In the genomic region with DNA sequence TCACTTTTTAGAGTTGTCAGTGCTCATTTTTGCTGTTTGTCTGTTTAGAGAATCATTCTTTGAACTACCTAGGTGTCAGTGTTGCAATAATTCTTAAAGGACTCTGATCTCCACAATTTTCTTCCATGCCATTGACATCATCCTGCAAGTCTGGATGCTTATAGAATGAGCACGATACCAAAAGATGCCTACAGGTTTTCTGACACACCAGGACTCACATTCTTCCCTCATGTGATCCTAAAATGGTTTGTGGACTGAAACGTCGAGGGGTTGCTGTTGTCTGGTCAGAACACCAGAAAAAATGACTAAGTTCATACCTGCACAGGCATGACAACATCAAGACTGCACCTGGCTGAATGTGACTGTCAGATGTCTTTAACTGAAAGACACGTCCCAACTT, we compare ENCODE assay signal across 31 cellular contexts.
DNase-seq lines count a peak whose midpoint lies in the region; ATAC-seq and TF ChIP-seq lines count a peak whose summit lies in the region.
"Had no signal": no experiment of that assay in that cellular context is flagged by ENCODE, and none has a peak within 500 bp of the region (broad histone marks: within the 10 kb centered on the region; RNA-seq: fewer than 3 reads in every experiment).

No MANE protein-coding gene starts in this region.

- H3K27ac ChIP-seq in breast epithelium: no peak overlapping the region
- H3K27ac ChIP-seq in RWPE1: no peak overlapping the region
- peak overlapping the region; percentile 95 for H3K27ac ChIP-seq in epithelial cell of prostate
- peak overlapping the region; percentile 30 for H3K27ac ChIP-seq in smooth muscle cell (ENCODE audit: low read depth)
- no peak overlapping the region for H3K27ac ChIP-seq in heart right ventricle
- no peak overlapping the region for H3K27ac ChIP-seq in endodermal cell (ENCODE audit: low read depth, low read length)
- H3K27ac ChIP-seq: 22Rv1, HL-60, SJCRH30 had no signal

- POLR2A ChIA-PET in MCF 10A (lab: Yijun Ruan, JAX): interaction anchor here (0.7 to 0.9 kb wide), 2 partner anchors 30 to 136 kb away, joined by 3 read pairs; no protein-coding TSS in a partner anchor
- POLR2A ChIA-PET in RWPE1 (lab: Yijun Ruan, JAX; ENCODE audit: low non-redundant PET): no interaction called here

- H4K20me1 ChIP-seq in smooth muscle cell (ENCODE audit: low read depth): no peaks in the 10 kb centered on the region

- H3K4me3 ChIP-seq in breast epithelium (no peak overlapping the region), smooth muscle cell (no peak overlapping the region), heart right ventricle (no peak overlapping the region), endodermal cell (ENCODE audit: low read length) (no peak overlapping the region)
- H3K4me3 ChIP-seq: GM12878, SJCRH30 had no signal

- H3K79me2 ChIP-seq in smooth muscle cell (ENCODE audit: low read depth): no peaks in the 10 kb centered on the region

- no peak overlapping the region for H3K9ac ChIP-seq in smooth muscle cell (ENCODE audit: low read depth)
- no peak overlapping the region for H3K9ac ChIP-seq in endodermal cell (ENCODE audit: extremely low read depth, low read length, poor library complexity, severe bottlenecking)

- H3K27me3 ChIP-seq in breast epithelium: no peaks in the 10 kb centered on the region
- no peaks in the 10 kb centered on the region for H3K27me3 ChIP-seq in smooth muscle cell (ENCODE audit: low read depth)
- H3K27me3 ChIP-seq in heart right ventricle: peaks cover 0 to 4% (median 0%) of the 10 kb centered on the region in 7 donors
- H3K27me3 ChIP-seq in endodermal cell (ENCODE audit: control insufficient read depth, insufficient read depth, low read length, poor library complexity, severe bottlenecking): no peaks in the 10 kb centered on the region
- H3K27me3 ChIP-seq: BE2C had no signal

- H3K4me1 ChIP-seq in breast epithelium (no peaks in the 10 kb centered on the region), smooth muscle cell (ENCODE audit: low read depth) (no peaks in the 10 kb centered on the region), heart right ventricle (peaks cover 0 to 16% (median under 1%) of the 10 kb centered on the region in 9 donors), endodermal cell (ENCODE audit: control insufficient read depth, insufficient read depth, low read length) (no peaks in the 10 kb centered on the region)
- H3K4me1 ChIP-seq: SJCRH30 had no signal

- no TSS peak for BruUV-seq in MCF 10A (replicated peaks; lab: Mats Ljungman, UMichigan)

- TF ChIP-seq CTCF in MCF 10A (IDR thresholded peaks at IDR 0.05; ENCODE audit: unreplicated experiment) (no peak), breast epithelium (IDR thresholded peaks at IDR 0.05) (no peak), RWPE1 (conservative IDR thresholded peaks at IDR 0.05; ENCODE audit: low read depth) (no peak), smooth muscle cell (IDR thresholded peaks at IDR 0.05; ENCODE audit: borderline replicate concordance, insufficient read depth, poor library complexity, severe bottlenecking) (no peak), heart right ventricle (IDR thresholded peaks at IDR 0.05) (no peak), endodermal cell (conservative IDR thresholded peaks at IDR 0.05) (no peak)

- H3F3A ChIP-seq in smooth muscle cell (ENCODE audit: low read depth): no peaks in the 10 kb centered on the region

- intact Hi-C loops in MCF 10A (cut with micrococcal nuclease): loop anchor here (5.0 kb wide), 1 partner anchor 39 kb away; no protein-coding TSS in a partner anchor
- intact Hi-C loops in breast epithelium (cut with DNase I; ENCODE audit: low total_unique reads): loop anchor here (10.0 kb wide), 1 partner anchor 1167 kb away; no protein-coding TSS in a partner anchor
- intact Hi-C loops in heart right ventricle (cut with DNase I): loop anchor here in 1 of 10 donors (10.0 kb wide), 1 partner anchor 323 kb away; no protein-coding TSS in a partner anchor

- peak; percentile 54 for DNase-seq in MCF 10A (ENCODE audit: unreplicated experiment)
- no peak for DNase-seq in breast epithelium (ENCODE audit: low spot score in 2 of 2)
- DNase-seq in RWPE1 (ENCODE audit: low spot score): peak; percentile 77
- peak; percentile 99 for DNase-seq in epithelial cell of prostate (ENCODE audit: low read depth, low spot score)
- no peak for DNase-seq in smooth muscle cell (lab: John Stamatoyannopoulos, UW; ENCODE audit: unreplicated experiment)
- DNase-seq in RKO (ENCODE audit: low spot score): no peak
- no peak for DNase-seq in heart right ventricle
- no peak for DNase-seq in endodermal cell
- DNase-seq: ACHN; BE2C; CD8-positive, alpha-beta memory T cell; DMS 273 treated with DMSO at 0.1 percent for 48 hours; DMS79; EL; GDM1; Karpas-422; MV-4-11; NCI-H1105; NCI-H146; NCI-H2029; NCI-H446 treated with DMSO at 0.1 percent for 48 hours; NCI-H526; NCI-H82; SJCRH30 had no signal

- no peak for TF ChIP-seq POLR2A in breast epithelium (IDR thresholded peaks at IDR 0.05)

- no peaks in the 10 kb centered on the region for H3K36me3 Mint-ChIP-seq in MCF 10A (ENCODE audit: insufficient read depth, unreplicated experiment)
- H3K36me3 Mint-ChIP-seq in endodermal cell (ENCODE audit: low read depth): peaks cover 3% of the 10 kb centered on the region
- H3K36me3 Mint-ChIP-seq: CD14-positive monocyte; CD8-positive, alpha-beta memory T cell had no signal

- peaks cover 46% of the 10 kb centered on the region for H3K4me1 Mint-ChIP-seq in MCF 10A (ENCODE audit: insufficient read depth, unreplicated experiment)
- no peaks in the 10 kb centered on the region for H3K4me1 Mint-ChIP-seq in endodermal cell
- H3K4me1 Mint-ChIP-seq: CD14-positive monocyte; CD8-positive, alpha-beta memory T cell had no signal

- WGBS in smooth muscle cell (ENCODE audit: low lambda C conversion rate): 70% methylated on average over 4 of the region's 4 CpGs
- 85 to 88% methylated on average over 4 of the region's 4 CpGs for WGBS in heart right ventricle, 2 donors
- WGBS in endodermal cell (ENCODE audit: insufficient coverage in 1 of 2, insufficient read length in 1 of 2), 2 experiments: 94 to 95% methylated on average over 4 of the region's 4 CpGs

- H3K27me3 Mint-ChIP-seq in MCF 10A (ENCODE audit: insufficient read depth, unreplicated experiment) (no peaks in the 10 kb centered on the region), endodermal cell (ENCODE audit: insufficient read depth) (no peaks in the 10 kb centered on the region)

- no peak overlapping the region for H3K4me2 ChIP-seq in smooth muscle cell

- no peak overlapping the region for H3K4me3 Mint-ChIP-seq in MCF 10A (ENCODE audit: unreplicated experiment)
- no peak overlapping the region for H3K4me3 Mint-ChIP-seq in endodermal cell
- H3K4me3 Mint-ChIP-seq: CD14-positive monocyte; CD8-positive, alpha-beta memory T cell had no signal

- no peaks in the 10 kb centered on the region for H3K9me3 ChIP-seq in breast epithelium
- H3K9me3 ChIP-seq in smooth muscle cell (replicated peaks; ENCODE audit: low read depth): no peaks in the 10 kb centered on the region
- H3K9me3 ChIP-seq in heart right ventricle: no peaks in the 10 kb centered on the region
- H3K9me3 ChIP-seq in endodermal cell (ENCODE audit: control insufficient read depth, low read length): no peaks in the 10 kb centered on the region
- H3K9me3 ChIP-seq: BE2C, SJCRH30 had no signal

- H3K36me3 ChIP-seq in breast epithelium: no peaks in the 10 kb centered on the region
- H3K36me3 ChIP-seq in smooth muscle cell (ENCODE audit: low read depth): no peaks in the 10 kb centered on the region
- H3K36me3 ChIP-seq in heart right ventricle: no peaks in the 10 kb centered on the region
- peaks cover 4% of the 10 kb centered on the region for H3K36me3 ChIP-seq in endodermal cell (ENCODE audit: control insufficient read depth, insufficient read depth, low read length)
- H3K36me3 ChIP-seq: BE2C, SJCRH30 had no signal

- CTCF ChIA-PET in MCF 10A (lab: Yijun Ruan, JAX) (no interaction called here), RWPE1 (lab: Yijun Ruan, JAX) (no interaction called here)

- H3K27ac Mint-ChIP-seq in MCF 10A (ENCODE audit: low read depth, unreplicated experiment): peak overlapping the region; percentile 74
- H3K27ac Mint-ChIP-seq in endodermal cell: no peak overlapping the region
- H3K27ac Mint-ChIP-seq: CD14-positive monocyte; CD8-positive, alpha-beta memory T cell had no signal

- no peak overlapping the region for H2AFZ ChIP-seq in smooth muscle cell (ENCODE audit: low read depth)

- no peak for ATAC-seq in heart right ventricle
- ATAC-seq: GM12878, HCT116, Panc1, Right ventricle myocardium inferior had no signal

- H3K9me3 Mint-ChIP-seq in MCF 10A (ENCODE audit: unreplicated experiment): no peaks in the 10 kb centered on the region
- no peaks in the 10 kb centered on the region for H3K9me3 Mint-ChIP-seq in endodermal cell
- H3K9me3 Mint-ChIP-seq: CD14-positive monocyte; CD8-positive, alpha-beta memory T cell had no signal

Comparison
In these comparisons a context has a peak if more than half of its experiments do, and no peak if none do; other contexts are left out.
1. DNase-seq: peak in MCF 10A (single experiment), RWPE1 (single experiment) and epithelial cell of prostate (single experiment); none in breast epithelium (0 of 2), smooth muscle cell (single experiment), RKO (single experiment), heart right ventricle (0 of 2) and endodermal cell (single experiment).
2. H3K27ac ChIP-seq: peak in epithelial cell of prostate (single experiment) and smooth muscle cell (single experiment); none in breast epithelium (0 of 2), RWPE1 (single experiment), heart right ventricle (0 of 10) and endodermal cell (single experiment).